In the genomic region with DNA sequence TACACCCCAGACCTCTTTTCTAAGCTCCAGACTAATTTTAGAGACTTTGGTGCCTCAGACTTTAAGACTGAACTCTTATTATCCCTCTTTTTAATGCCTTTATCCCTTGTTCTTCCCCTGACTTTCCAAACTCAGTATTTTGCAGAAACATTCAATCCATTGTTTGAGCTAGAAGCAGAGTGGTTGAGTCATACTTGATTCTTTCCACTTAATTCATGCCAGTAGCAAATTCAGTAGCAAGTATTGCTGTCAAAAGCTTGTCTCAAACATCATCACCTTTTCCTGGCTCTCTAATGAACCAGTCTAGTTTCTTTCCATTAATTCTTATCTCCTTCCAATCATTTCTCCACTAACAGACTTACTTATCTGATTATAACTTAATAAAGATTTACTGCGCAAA, we compare ENCODE assay signal across 15 cellular contexts.
DNase-seq lines count a peak whose midpoint lies in the region; ATAC-seq and TF ChIP-seq lines count a peak whose summit lies in the region.
"Had no signal": no experiment of that assay in that cellular context is flagged by ENCODE, and none has a peak within 500 bp of the region (broad histone marks: within the 10 kb centered on the region; RNA-seq: fewer than 3 reads in every experiment).

No MANE protein-coding gene starts in this region.

- TF ChIP-seq CTCF in RWPE2 (IDR thresholded peaks at IDR 0.05; ENCODE audit: poor library complexity, severe bottlenecking): no peak
- TF ChIP-seq CTCF in retinal pigment epithelial cell (conservative IDR thresholded peaks at IDR 0.05; ENCODE audit: low read depth, low read length): no peak

- H3K9me3 ChIP-seq in RWPE2 (ENCODE audit: severe bottlenecking): no peaks in the 10 kb centered on the region

- ATAC-seq in RWPE2 (ENCODE audit: low read depth): 0 out of 3 replicates have a peak, but pooled peaks have one; percentile 29
- ATAC-seq in HG02885 (IDR thresholded peaks at IDR 0.05; ENCODE audit: poor library complexity, unreplicated experiment): no peak
- ATAC-seq: HepG2 had no signal

- H3K27me3 ChIP-seq in RWPE2 (ENCODE audit: insufficient read depth, poor library complexity, severe bottlenecking): no peaks in the 10 kb centered on the region

- H3K36me3 ChIP-seq in RWPE2 (ENCODE audit: low read depth): no peaks in the 10 kb centered on the region

- no peaks in the 10 kb centered on the region for H3K4me1 ChIP-seq in RWPE2 (ENCODE audit: insufficient read depth, poor library complexity, severe bottlenecking)

- H3K4me3 ChIP-seq in RWPE2 (ENCODE audit: severe bottlenecking) (no peak overlapping the region), retinal pigment epithelial cell (ENCODE audit: low read length) (no peak overlapping the region)
- H3K4me3 ChIP-seq: GM23248 had no signal

- H3K27ac ChIP-seq in RWPE2 (ENCODE audit: poor library complexity, severe bottlenecking): no peak overlapping the region
- H3K27ac ChIP-seq: GM23248, KMS-11 had no signal

- peak; percentile 34 for DNase-seq in DMS53 treated with DMSO at 0.1 percent for 48 hours (lab: John Stamatoyannopoulos, UW; ENCODE audit: unreplicated experiment)
- no peak for DNase-seq in RWPE2 (ENCODE audit: low spot score)
- peak; percentile 2 for DNase-seq in hepatic stellate cell (ENCODE audit: low spot score)
- peak; percentile 73 for DNase-seq in retinal pigment epithelial cell (ENCODE audit: low read depth)
- DNase-seq in HK-2 (ENCODE audit: unreplicated experiment): no peak
- DNase-seq in kidney glomerular epithelial cell (lab: John Stamatoyannopoulos, UW): no peak
- DNase-seq in T-helper 1 cell: no peak
- DNase-seq: CD4-positive, alpha-beta T cell; GM23248; NCI-H1092; NCI-H187; NCI-H510A had no signal

Comparison
In these comparisons a context has a peak if more than half of its experiments do, and no peak if none do; other contexts are left out.
1. DNase-seq: peak in DMS53 treated with DMSO at 0.1 percent for 48 hours (single experiment), hepatic stellate cell (single experiment) and retinal pigment epithelial cell (single experiment); none in RWPE2 (single experiment), HK-2 (single experiment), kidney glomerular epithelial cell (single experiment) and T-helper 1 cell (0 of 5).